ENCODE assay signal across 1 cellular context in genomic region chr3:134496481-134497071, GRCh38.
TF ChIP-seq lines count a peak whose summit lies in the region.

No MANE protein-coding gene starts in this region.

TF ChIP-seq in K562, 482 proteins besides CTCF, POLR2A, EP300 and RAD21 (continued from another document):
- TF ChIP-seq TCFL5 (CRISPR knock-in tag; conservative IDR thresholded peaks at IDR 0.05) (peak; percentile 87), STAT5A (IDR thresholded peaks at IDR 0.05; ENCODE audit: borderline replicate concordance, low read length) (peak; percentile 70), ARNT (IDR thresholded peaks at IDR 0.05) (0 out of 4 replicates have a peak, but pooled peaks of 1 of the 2 experiments have one; percentile 60), TEAD4 (IDR thresholded peaks at IDR 0.05; ENCODE audit: low read length) (peak; percentile 97), TEAD4 (CRISPR knock-in tag; IDR thresholded peaks at IDR 0.05; ENCODE audit: borderline replicate concordance) (no peak), RBM39 (optimal IDR thresholded peaks at IDR 0.05; ENCODE audit: low read depth, low read length) (no peak), ATF1 (CRISPR knock-in tag; IDR thresholded peaks at IDR 0.05) (no peak), ATF1 (tag; IDR thresholded peaks at IDR 0.05) (peak; percentile 55), TEAD1 (CRISPR knock-in tag; IDR thresholded peaks at IDR 0.05) (peak in 1 of 2 experiments; percentile 94; a peak in 2 of 4 replicates), RCOR1 (IDR thresholded peaks at IDR 0.05; ENCODE audit: borderline replicate concordance in 1 of 2, low read depth in 2 of 2, low read length in 2 of 2) (peak in 1 of 2 experiments; percentile 55; a peak in 1 of 4 replicates), MED1 (CRISPR knock-in tag; IDR thresholded peaks at IDR 0.05; ENCODE audit: borderline replicate concordance) (no peak), NR1H2 (CRISPR knock-in tag; IDR thresholded peaks at IDR 0.05) (no peak), ATF7 (IDR thresholded peaks at IDR 0.05) (no peak), ZBTB34 (CRISPR knock-in tag; IDR thresholded peaks at IDR 0.05) (0 out of 2 replicates have a peak, but pooled peaks have one; percentile 30), ZNF785 (CRISPR knock-in tag; IDR thresholded peaks at IDR 0.05) (0 out of 2 replicates have a peak, but pooled peaks have one; percentile 40), PML (IDR thresholded peaks at IDR 0.05; ENCODE audit: low read length) (peak; percentile 92)
- TF ChIP-seq, protein P1, sequence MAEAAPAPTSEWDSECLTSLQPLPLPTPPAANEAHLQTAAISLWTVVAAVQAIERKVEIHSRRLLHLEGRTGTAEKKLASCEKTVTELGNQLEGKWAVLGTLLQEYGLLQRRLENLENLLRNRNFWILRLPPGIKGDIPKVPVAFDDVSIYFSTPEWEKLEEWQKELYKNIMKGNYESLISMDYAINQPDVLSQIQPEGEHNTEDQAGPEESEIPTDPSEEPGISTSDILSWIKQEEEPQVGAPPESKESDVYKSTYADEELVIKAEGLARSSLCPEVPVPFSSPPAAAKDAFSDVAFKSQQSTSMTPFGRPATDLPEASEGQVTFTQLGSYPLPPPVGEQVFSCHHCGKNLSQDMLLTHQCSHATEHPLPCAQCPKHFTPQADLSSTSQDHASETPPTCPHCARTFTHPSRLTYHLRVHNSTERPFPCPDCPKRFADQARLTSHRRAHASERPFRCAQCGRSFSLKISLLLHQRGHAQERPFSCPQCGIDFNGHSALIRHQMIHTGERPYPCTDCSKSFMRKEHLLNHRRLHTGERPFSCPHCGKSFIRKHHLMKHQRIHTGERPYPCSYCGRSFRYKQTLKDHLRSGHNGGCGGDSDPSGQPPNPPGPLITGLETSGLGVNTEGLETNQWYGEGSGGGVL (CRISPR knock-in tag; IDR thresholded peaks at IDR 0.05) = peak; percentile 58; the same call in 1 of the 2 replicates
- TF ChIP-seq, protein P2, sequence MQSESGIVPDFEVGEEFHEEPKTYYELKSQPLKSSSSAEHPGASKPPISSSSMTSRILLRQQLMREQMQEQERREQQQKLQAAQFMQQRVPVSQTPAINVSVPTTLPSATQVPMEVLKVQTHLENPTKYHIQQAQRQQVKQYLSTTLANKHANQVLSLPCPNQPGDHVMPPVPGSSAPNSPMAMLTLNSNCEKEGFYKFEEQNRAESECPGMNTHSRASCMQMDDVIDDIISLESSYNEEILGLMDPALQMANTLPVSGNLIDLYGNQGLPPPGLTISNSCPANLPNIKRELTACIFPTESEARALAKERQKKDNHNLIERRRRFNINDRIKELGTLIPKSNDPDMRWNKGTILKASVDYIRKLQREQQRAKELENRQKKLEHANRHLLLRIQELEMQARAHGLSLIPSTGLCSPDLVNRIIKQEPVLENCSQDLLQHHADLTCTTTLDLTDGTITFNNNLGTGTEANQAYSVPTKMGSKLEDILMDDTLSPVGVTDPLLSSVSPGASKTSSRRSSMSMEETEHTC (IDR thresholded peaks at IDR 0.05) = peak; percentile 64; the same call in 1 of the 2 replicates
